In the genomic region with DNA sequence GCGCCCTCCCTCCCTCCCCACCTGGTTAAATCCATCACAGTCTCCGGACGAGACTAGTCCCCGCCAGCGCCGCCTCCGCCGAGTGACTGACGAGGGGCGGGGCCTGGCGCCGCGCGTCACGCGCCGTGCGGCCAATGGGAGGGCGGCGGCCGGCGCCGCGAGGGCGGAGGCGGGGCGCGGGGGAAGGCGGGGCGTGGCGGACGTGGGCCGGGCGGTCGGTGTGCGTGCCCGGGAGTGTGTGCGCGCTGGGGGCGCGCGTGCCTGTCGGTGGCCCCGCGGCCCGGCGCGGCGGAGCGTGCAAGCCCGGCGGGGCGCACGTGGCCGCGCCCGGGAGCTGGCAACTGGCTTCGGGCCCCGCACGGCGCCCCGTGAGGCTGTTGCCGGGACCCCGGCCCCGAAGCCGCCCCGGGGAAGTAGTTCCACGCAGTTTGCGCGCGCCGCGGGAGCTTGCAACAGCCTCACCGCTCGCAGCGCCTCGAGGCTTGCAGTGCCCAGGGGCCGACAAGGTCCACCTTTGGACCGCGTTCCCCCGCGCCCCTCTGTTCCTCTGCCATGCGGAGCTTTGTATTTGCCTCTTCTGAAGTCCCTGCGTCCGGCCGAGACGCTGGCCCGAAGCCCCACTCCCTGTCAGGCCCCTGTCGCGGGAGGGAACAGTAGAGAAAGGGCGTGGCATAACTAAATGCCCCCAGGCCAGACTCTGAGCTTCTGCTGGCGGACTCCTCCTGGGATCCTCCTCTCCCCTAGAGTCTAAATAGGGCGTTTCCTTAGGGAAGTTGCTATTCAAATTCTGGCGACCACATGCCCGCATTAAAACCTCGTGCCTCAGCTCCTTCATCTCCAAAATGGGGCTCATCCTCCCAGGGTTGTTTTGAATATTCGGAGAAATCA, we compare ENCODE assay signal across 8 cellular contexts. TPM values are rescaled to one million over a fixed set of nuclear protein-coding genes. Genes with fewer than 3 reads are reported as not detected.
A peak's percentile ranks its signal among the peaks of the same experiment; 100 is the strongest.
DNase-seq lines count a peak whose midpoint lies in the region; ATAC-seq and TF ChIP-seq lines count a peak whose summit lies in the region.

No MANE protein-coding gene starts in this region.

- H3K4me3 ChIP-seq in left lung, result peak overlapping the region; percentile 80 to 81

- H3K27ac Mint-ChIP-seq in activated CD4-positive, alpha-beta T cell treated with anti-CD3 and anti-CD28 coated beads, Interleukin-2, amount 10 ng/mL, durations not matched to agents 7 days and 5 days, result peak overlapping the region; percentile 70

- POLR2A ChIA-PET in activated CD4-positive, alpha-beta T cell treated with anti-CD3 and anti-CD28 coated beads, Interleukin-2, amount 10 ng/mL, durations not matched to agents 7 days and 5 days (lab: Charles Lee), result no interaction called here

- H3K4me3 Mint-ChIP-seq in activated CD4-positive, alpha-beta T cell treated with anti-CD3 and anti-CD28 coated beads, Interleukin-2, amount 10 ng/mL, durations not matched to agents 7 days and 5 days, result peak overlapping the region; percentile 95

- no peaks in the 10 kb centered on the region for H3K36me3 ChIP-seq in left lung

- peaks cover 12 to 42% of the 10 kb centered on the region in 2 donors for H3K4me1 ChIP-seq in left lung

- TF ChIP-seq CTCF in left lung (IDR thresholded peaks at IDR 0.05), result no peak

- no peaks in the 10 kb centered on the region for H3K9me3 Mint-ChIP-seq in activated CD4-positive, alpha-beta T cell treated with anti-CD3 and anti-CD28 coated beads, Interleukin-2, amount 10 ng/mL, durations not matched to agents 7 days and 5 days

- no peaks in the 10 kb centered on the region for H3K27me3 ChIP-seq in left lung

- peak; percentile 94 for ATAC-seq in GM19023 (IDR thresholded peaks at IDR 0.05; ENCODE audit: unreplicated experiment)
- peak; percentile 85 for ATAC-seq in HG03159 (IDR thresholded peaks at IDR 0.05; ENCODE audit: unreplicated experiment)
- ATAC-seq in left lung, result peak; percentile 96

- peaks cover 8% of the 10 kb centered on the region for H3K27me3 Mint-ChIP-seq in activated CD4-positive, alpha-beta T cell treated with anti-CD3 and anti-CD28 coated beads, Interleukin-2, amount 10 ng/mL, durations not matched to agents 7 days and 5 days

- peaks cover 41% of the 10 kb centered on the region for H3K4me1 Mint-ChIP-seq in activated CD4-positive, alpha-beta T cell treated with anti-CD3 and anti-CD28 coated beads, Interleukin-2, amount 10 ng/mL, durations not matched to agents 7 days and 5 days

- CTCF ChIA-PET in activated CD4-positive, alpha-beta T cell treated with anti-CD3 and anti-CD28 coated beads, Interleukin-2, amount 10 ng/mL, durations not matched to agents 7 days and 5 days (lab: Charles Lee), result interaction anchor here (0.8 to 1.0 kb wide), 3 partner anchors 17 to 187 kb away, joined by 3 to 4 read pairs (median 3); no protein-coding TSS in a partner anchor

- H3K36me3 Mint-ChIP-seq in activated CD4-positive, alpha-beta T cell treated with anti-CD3 and anti-CD28 coated beads, Interleukin-2, amount 10 ng/mL, durations not matched to agents 7 days and 5 days (ENCODE audit: low read depth), result peaks cover 31% of the 10 kb centered on the region

- intact Hi-C loops in left lung (cut with DNase I), result loop anchor here in 1 of 2 donors (10.0 kb wide), 1 partner anchor 63 kb away; no protein-coding TSS in a partner anchor

- DNase-seq in AG20443 (ENCODE audit: low spot score), result peak; percentile 98
- peak; percentile 82 for DNase-seq in NCI-H460 (ENCODE audit: extremely low read depth, low read depth)
- peak; percentile 90 for DNase-seq in activated CD4-positive, alpha-beta T cell treated with anti-CD3 and anti-CD28 coated beads, Interleukin-2, amount 10 ng/mL, durations not matched to agents 7 days and 5 days
- peak; percentile 52 for DNase-seq in cortex of kidney (lab: John Stamatoyannopoulos, UW)
- peak; percentile 92 to 97 for DNase-seq in left lung
- peak; percentile 91 to 95 for DNase-seq in stimulated activated CD4-positive, alpha-beta T cell treated with anti-CD3 and anti-CD28 coated beads, Interleukin-2, amount 100 ng/mL, for 24 hours

- peak overlapping the region; percentile 91 for H3K27ac ChIP-seq in left lung

- no peaks in the 10 kb centered on the region for H3K9me3 ChIP-seq in left lung

RNA-seq across cellular contexts. Expression of gene RYBP, which starts 0.9 kb away (rescaled TPM):
- 5.0 and 5.6 TPM in 2 replicates for total RNA-seq in NCI-H460 (2014; rRNA removed; shearing (Covaris generic))
- 2.1 and 2.2 TPM in 2 replicates for polyA plus RNA-seq in NCI-H460 (2014; cell fraction: nucleus; rRNA removed)
- total RNA-seq in activated CD4-positive, alpha-beta T cell treated with anti-CD3 and anti-CD28 coated beads, Interleukin-2, amount 10 ng/mL, durations not matched to agents 7 days and 5 days, result 10 to 100 TPM; 11.4 to 12.4 TPM
- 10 to 100 TPM; 15.2 to 17.6 TPM for total RNA-seq in left lung

Comparison
In these comparisons a context has a peak if more than half of its experiments do, and no peak if none do; other contexts are left out.
1. Peak in every context shown above with its lines: DNase-seq, ATAC-seq, H3K4me3 ChIP-seq and H3K27ac ChIP-seq.